ENCODE assay signal across 20 cellular contexts in genomic region chr4:160423879-160424451, GRCh38.
DNase-seq lines count a peak whose midpoint lies in the region; ATAC-seq and TF ChIP-seq lines count a peak whose summit lies in the region.
"Had no signal": no experiment of that assay in that cellular context is flagged by ENCODE, and none has a peak within 500 bp of the region (broad histone marks: within the 10 kb centered on the region; RNA-seq: fewer than 3 reads in every experiment).

No MANE protein-coding gene starts in this region.

- TF ChIP-seq POLR2A in breast epithelium (IDR thresholded peaks at IDR 0.05) = no peak

- intact Hi-C loops in MCF 10A (cut with micrococcal nuclease) (no loop called here), breast epithelium (cut with DNase I; ENCODE audit: low total_unique reads) (no loop called here), Panc1 (cut with micrococcal nuclease; ENCODE audit: unreplicated experiment) (no loop called here)

- POLR2A ChIA-PET in MCF 10A (lab: Yijun Ruan, JAX) (interaction anchor here (1.0 kb wide), 1 partner anchor 185 kb away, joined by 3 read pairs; no protein-coding TSS in a partner anchor), Panc1 (lab: Charles Lee) (no interaction called here)

- CTCF ChIA-PET in MCF 10A (lab: Yijun Ruan, JAX) (no interaction called here), Panc1 (lab: Charles Lee) (no interaction called here)

- H3K9me3 Mint-ChIP-seq in MCF 10A (ENCODE audit: unreplicated experiment) = peaks cover 5% of the 10 kb centered on the region

- in situ Hi-C loops in Panc1 (cut with HindIII; ENCODE audit: low pct_unique_long_range_greater_than_20kb, low sequenced_read_pairs) (no loop called here), HAP-1 (cut with MboI; ENCODE audit: low sequenced_read_pairs) (no loop called here)

- BruUV-seq in MCF 10A (replicated peaks; lab: Mats Ljungman, UMichigan) = TSS peak; percentile 97
- no TSS peak for BruUV-seq in Panc1 (replicated peaks; lab: Mats Ljungman, UMichigan)

- DNase-seq in MCF 10A (ENCODE audit: unreplicated experiment) (peak; percentile 77), breast epithelium (ENCODE audit: low spot score in 2 of 2) (no peak), Panc1 (ENCODE audit: low read depth, low spot score) (peak; percentile 1), epithelial cell of esophagus (ENCODE audit: low read depth) (peak; percentile 85), NCI-H146 treated with DMSO at 0.1 percent for 48 hours (lab: John Stamatoyannopoulos, UW; ENCODE audit: unreplicated experiment) (no peak), HAP-1 (ENCODE audit: low spot score in 2 of 2) (no peak)
- DNase-seq: activated B cell treated with CpG ODN at 0.5 μM for 24 hours; activated CD8-positive, alpha-beta memory T cell treated with anti-CD3 and anti-CD28 coated beads, Interleukin-2, amount 10 ng/mL, durations not matched to agents 7 days and 5 days; erythroblast; NCI-H1694 treated with DMSO at 0.1 percent for 48 hours; NCI-H526 treated with DMSO at 0.1 percent for 48 hours; RPMI8226; T-cell; trophoblast cell had no signal

- peaks cover 8% of the 10 kb centered on the region for H3K4me1 Mint-ChIP-seq in MCF 10A (ENCODE audit: insufficient read depth, unreplicated experiment)
- H3K4me1 Mint-ChIP-seq: activated B cell treated with CpG ODN at 0.5 μM for 24 hours; activated CD8-positive, alpha-beta memory T cell treated with anti-CD3 and anti-CD28 coated beads, Interleukin-2, amount 10 ng/mL, durations not matched to agents 7 days and 5 days; stimulated activated effector memory CD8-positive, alpha-beta T cell treated with anti-CD3 and anti-CD28 coated beads, Interleukin-12 subunit alpha, Interleukin-12 subunit beta, amount 100 ng/mL, for 72 hours; T-cell had no signal

- no peaks in the 10 kb centered on the region for H3K36me3 ChIP-seq in breast epithelium
- no peaks in the 10 kb centered on the region for H3K36me3 ChIP-seq in Panc1 (ENCODE audit: control insufficient read depth, insufficient read depth, low read length)
- H3K36me3 ChIP-seq in HAP-1 (replicated peaks) = no peaks in the 10 kb centered on the region
- H3K36me3 ChIP-seq: ascending aorta had no signal

- H3K4me3 ChIP-seq in breast epithelium (no peak overlapping the region), Panc1 (ENCODE audit: low read depth in 2 of 2, low read length in 2 of 2) (no peak overlapping the region), epithelial cell of esophagus (ENCODE audit: low read length) (peak overlapping the region; percentile 27), HAP-1 (no peak overlapping the region)
- H3K4me3 ChIP-seq: ascending aorta had no signal

- ATAC-seq in Panc1 (no peak), GM19351 (IDR thresholded peaks at IDR 0.05; ENCODE audit: unreplicated experiment) (no peak), HG03521 (IDR thresholded peaks at IDR 0.05; ENCODE audit: unreplicated experiment) (no peak)
- ATAC-seq: activated CD8-positive, alpha-beta memory T cell treated with anti-CD3 and anti-CD28 coated beads, Interleukin-2, amount 10 ng/mL, durations not matched to agents 7 days and 5 days; stimulated activated effector memory CD8-positive, alpha-beta T cell treated with anti-CD3 and anti-CD28 coated beads, Interleukin-12 subunit alpha, Interleukin-12 subunit beta, amount 100 ng/mL, for 72 hours; T-cell had no signal

- no peaks in the 10 kb centered on the region for H3K27me3 Mint-ChIP-seq in MCF 10A (ENCODE audit: insufficient read depth, unreplicated experiment)
- H3K27me3 Mint-ChIP-seq: activated B cell treated with CpG ODN at 0.5 μM for 24 hours; activated CD8-positive, alpha-beta memory T cell treated with anti-CD3 and anti-CD28 coated beads, Interleukin-2, amount 10 ng/mL, durations not matched to agents 7 days and 5 days; dendritic cell treated with granulocyte-macrophage colony-stimulating factor and Interleukin-4, amounts not matched to agents 40 ng/mL and 50 ng/mL, for 4 days; T-cell had no signal

- H3K27ac ChIP-seq in breast epithelium (no peak overlapping the region), Panc1 (ENCODE audit: low read length) (no peak overlapping the region)
- H3K27ac ChIP-seq: ascending aorta, KMS-11 had no signal

- no peaks in the 10 kb centered on the region for H3K27me3 ChIP-seq in breast epithelium
- H3K27me3 ChIP-seq in Panc1 (ENCODE audit: control insufficient read depth, insufficient read depth, low read length) = no peaks in the 10 kb centered on the region
- no peaks in the 10 kb centered on the region for H3K27me3 ChIP-seq in HAP-1 (ENCODE audit: low read depth)
- H3K27me3 ChIP-seq: ascending aorta had no signal

- no peaks in the 10 kb centered on the region for H3K4me1 ChIP-seq in breast epithelium
- H3K4me1 ChIP-seq in Panc1 (ENCODE audit: control insufficient read depth, insufficient read depth, low read length) = no peaks in the 10 kb centered on the region
- H3K4me1 ChIP-seq in HAP-1 = no peaks in the 10 kb centered on the region
- H3K4me1 ChIP-seq: ascending aorta had no signal

- no peaks in the 10 kb centered on the region for H3K9me3 ChIP-seq in breast epithelium
- no peaks in the 10 kb centered on the region for H3K9me3 ChIP-seq in Panc1 (ENCODE audit: control insufficient read depth, insufficient read depth, low read depth, low read length)
- no peaks in the 10 kb centered on the region for H3K9me3 ChIP-seq in HAP-1
- H3K9me3 ChIP-seq: ascending aorta had no signal

- peak overlapping the region; percentile 80 for H3K27ac Mint-ChIP-seq in MCF 10A (ENCODE audit: low read depth, unreplicated experiment)
- H3K27ac Mint-ChIP-seq: activated B cell treated with CpG ODN at 0.5 μM for 24 hours; activated CD8-positive, alpha-beta memory T cell treated with anti-CD3 and anti-CD28 coated beads, Interleukin-2, amount 10 ng/mL, durations not matched to agents 7 days and 5 days; dendritic cell treated with granulocyte-macrophage colony-stimulating factor and Interleukin-4, amounts not matched to agents 40 ng/mL and 50 ng/mL, for 4 days; stimulated activated effector memory CD8-positive, alpha-beta T cell treated with anti-CD3 and anti-CD28 coated beads, Interleukin-12 subunit alpha, Interleukin-12 subunit beta, amount 100 ng/mL, for 72 hours; T-cell had no signal

- no peaks in the 10 kb centered on the region for H3K36me3 Mint-ChIP-seq in MCF 10A (ENCODE audit: insufficient read depth, unreplicated experiment)
- H3K36me3 Mint-ChIP-seq: activated CD8-positive, alpha-beta memory T cell treated with anti-CD3 and anti-CD28 coated beads, Interleukin-2, amount 10 ng/mL, durations not matched to agents 7 days and 5 days; stimulated activated effector memory CD8-positive, alpha-beta T cell treated with anti-CD3 and anti-CD28 coated beads, Interleukin-12 subunit alpha, Interleukin-12 subunit beta, amount 100 ng/mL, for 72 hours; T-cell had no signal

- TF ChIP-seq CTCF in MCF 10A (IDR thresholded peaks at IDR 0.05; ENCODE audit: unreplicated experiment) = no peak
- TF ChIP-seq CTCF in breast epithelium (IDR thresholded peaks at IDR 0.05) = no peak
- TF ChIP-seq CTCF in Panc1 (IDR thresholded peaks at IDR 0.05) = no peak
- no peak for TF ChIP-seq CTCF in epithelial cell of esophagus (IDR thresholded peaks at IDR 0.05; ENCODE audit: insufficient read depth, low read depth, low read length, missing control alignments)

- H3K4me3 Mint-ChIP-seq in MCF 10A (ENCODE audit: unreplicated experiment) = peak overlapping the region; percentile 64
- H3K4me3 Mint-ChIP-seq: activated B cell treated with CpG ODN at 0.5 μM for 24 hours; activated CD8-positive, alpha-beta memory T cell treated with anti-CD3 and anti-CD28 coated beads, Interleukin-2, amount 10 ng/mL, durations not matched to agents 7 days and 5 days; dendritic cell treated with granulocyte-macrophage colony-stimulating factor and Interleukin-4, amounts not matched to agents 40 ng/mL and 50 ng/mL, for 4 days; stimulated activated effector memory CD8-positive, alpha-beta T cell treated with anti-CD3 and anti-CD28 coated beads, Interleukin-12 subunit alpha, Interleukin-12 subunit beta, amount 100 ng/mL, for 72 hours; T-cell had no signal

Comparison
In these comparisons a context has a peak if more than half of its experiments do, and no peak if none do; other contexts are left out.
1. DNase-seq: peak in MCF 10A (single experiment), Panc1 (single experiment) and epithelial cell of esophagus (single experiment); none in breast epithelium (0 of 2), NCI-H146 treated with DMSO at 0.1 percent for 48 hours (single experiment) and HAP-1 (0 of 2).